37 cellular contexts compared by ENCODE assay signal in genomic region chr19:40677156-40677555, GRCh38.
"Had no signal": no experiment of that assay in that cellular context is flagged by ENCODE, and none has a peak within 500 bp of the region (broad histone marks: within the 10 kb centered on the region; RNA-seq: fewer than 3 reads in every experiment).

No MANE protein-coding gene starts in this region.

- H3K27me3 Mint-ChIP-seq: activated B cell treated with CpG ODN at 0.5 μM for 24 hours; activated CD4-positive, alpha-beta memory T cell treated with anti-CD3 and anti-CD28 coated beads for 36 hours; activated CD4-positive, alpha-beta T cell treated with anti-CD3 and anti-CD28 coated beads, Interleukin-2, amount 10 ng/mL, durations not matched to agents 24 days and 14 days; activated CD8-positive, alpha-beta T cell treated with anti-CD3 and anti-CD28 coated beads for 36 hours; activated naive CD8-positive, alpha-beta T cell treated with anti-CD3 and anti-CD28 coated beads for 36 hours; activated T-helper 17 cell treated with anti-CD3 and anti-CD28 coated beads, Interleukin-2, amount 50 U/mL, for 72 hours had no signal

- H3K27ac Mint-ChIP-seq: activated B cell treated with CpG ODN at 0.5 μM for 24 hours; activated CD4-positive, alpha-beta memory T cell treated with anti-CD3 and anti-CD28 coated beads for 36 hours; activated CD4-positive, alpha-beta T cell treated with anti-CD3 and anti-CD28 coated beads, Interleukin-2, amount 10 ng/mL, durations not matched to agents 24 days and 14 days; activated CD8-positive, alpha-beta T cell treated with anti-CD3 and anti-CD28 coated beads for 36 hours; activated naive CD4-positive, alpha-beta T cell treated with anti-CD3 and anti-CD28 coated beads for 36 hours; activated naive CD8-positive, alpha-beta T cell treated with anti-CD3 and anti-CD28 coated beads for 36 hours; activated T-cell treated with anti-CD3 and anti-CD28 coated beads, Interleukin-2, amount 50 U/mL, for 72 hours; activated T-helper 1 cell treated with anti-CD3 and anti-CD28 coated beads, Interleukin-12 subunit alpha, Interleukin-12 subunit beta, Interleukin-2, Interleukin-4 antibody, amounts not matched to agents 30 ng/mL and 10 ng/mL and 1 ng/mL, durations not matched to agents 14 hours and 24 hours and 36 hours; activated T-helper 17 cell treated with anti-CD3 and anti-CD28 coated beads, Interleukin-2, amount 50 U/mL, for 72 hours; T-helper 1 cell treated with Interleukin-12 subunit alpha and Interleukin-12 subunit beta and Interleukin-4 antibody, amounts not matched to agents 30 μg/mL and 1 μg/mL, for 36 hours; T-helper 2 cell treated with Interferon-gamma antibody and Interleukin-4, amounts not matched to agents 5 μg/mL and 100 μg/mL, for 36 hours had no signal

- H3K27ac ChIP-seq: adrenal gland, body of pancreas, brain microvascular endothelial cell, breast epithelium, VCaP had no signal

- H3K9me3 Mint-ChIP-seq: activated B cell treated with CpG ODN at 0.5 μM for 24 hours; activated CD4-positive, alpha-beta memory T cell treated with anti-CD3 and anti-CD28 coated beads for 36 hours; activated CD4-positive, alpha-beta T cell treated with anti-CD3 and anti-CD28 coated beads, Interleukin-2, amount 10 ng/mL, durations not matched to agents 24 days and 14 days; activated CD8-positive, alpha-beta T cell treated with anti-CD3 and anti-CD28 coated beads for 36 hours; activated naive CD4-positive, alpha-beta T cell treated with anti-CD3 and anti-CD28 coated beads for 36 hours; activated naive CD4-positive, alpha-beta T cell treated with anti-CD3 and anti-CD28 coated beads, Interleukin-2, amount 50 U/mL, for 72 hours; activated naive CD8-positive, alpha-beta T cell treated with anti-CD3 and anti-CD28 coated beads for 36 hours; activated T-cell treated with anti-CD3 and anti-CD28 coated beads, Interleukin-2, amount 50 U/mL, for 4 hours; activated T-cell treated with anti-CD3 and anti-CD28 coated beads, Interleukin-2, amount 50 U/mL, for 72 hours; activated T-helper 1 cell treated with anti-CD3 and anti-CD28 coated beads, Interleukin-12 subunit alpha, Interleukin-12 subunit beta, Interleukin-2, Interleukin-4 antibody, amounts not matched to agents 30 ng/mL and 10 ng/mL and 1 ng/mL, durations not matched to agents 14 hours and 24 hours and 36 hours; activated T-helper 17 cell treated with anti-CD3 and anti-CD28 coated beads, Interleukin-2, amount 50 U/mL, for 72 hours; T-helper 1 cell treated with Interleukin-12 subunit alpha and Interleukin-12 subunit beta and Interleukin-4 antibody, amounts not matched to agents 30 μg/mL and 1 μg/mL, for 36 hours; T-helper 2 cell treated with Interferon-gamma antibody and Interleukin-4, amounts not matched to agents 5 μg/mL and 100 μg/mL, for 36 hours had no signal

- H3K4me1 ChIP-seq: adrenal gland, body of pancreas, breast epithelium had no signal

- DNase-seq: activated B cell treated with CpG ODN at 0.5 μM for 24 hours; activated CD4-positive, alpha-beta memory T cell treated with anti-CD3 and anti-CD28 coated beads for 36 hours; activated CD4-positive, alpha-beta T cell treated with anti-CD3 and anti-CD28 coated beads for 4 hours; activated CD4-positive, alpha-beta T cell treated with anti-CD3 and anti-CD28 coated beads, Interleukin-2, amount 10 ng/mL, durations not matched to agents 24 days and 14 days; activated CD4-positive, alpha-beta T cell treated with anti-CD3 and anti-CD28 coated beads, Interleukin-2, amount 50 U/mL, for 1 hour; activated CD4-positive, alpha-beta T cell treated with anti-CD3 and anti-CD28 coated beads, Interleukin-2, amount 50 U/mL, for 4 hours; activated CD4-positive, CD25-positive, alpha-beta regulatory T cell treated with anti-CD3 and anti-CD28 coated beads, Interleukin-2, amount 50 U/mL, for 72 hours; activated CD8-positive, alpha-beta memory T cell treated with anti-CD3 and anti-CD28 coated beads, Interleukin-2, amount 50 U/mL, for 4 hours; activated CD8-positive, alpha-beta T cell treated with anti-CD3 and anti-CD28 coated beads for 36 hours; activated effector memory CD4-positive, alpha-beta T cell treated with anti-CD3 and anti-CD28 coated beads, Interleukin-2, amount 50 U/mL, for 16 hours; activated gamma-delta T cell treated with Interleukin-2 at 50 U/mL for 16 hours; activated naive CD4-positive, alpha-beta T cell; activated naive CD4-positive, alpha-beta T cell treated with anti-CD3 and anti-CD28 coated beads for 36 hours; activated naive CD4-positive, alpha-beta T cell treated with anti-CD3 and anti-CD28 coated beads, Interleukin-2, amount 50 U/mL, for 16 hours; activated naive CD8-positive, alpha-beta T cell treated with anti-CD3 and anti-CD28 coated beads for 36 hours; activated T-cell treated with anti-CD3 and anti-CD28 coated beads for 4 hours; activated T-cell treated with anti-CD3 and anti-CD28 coated beads, Interleukin-2, amount 50 U/mL, for 1 hour; activated T-cell treated with anti-CD3 and anti-CD28 coated beads, Interleukin-2, amount 50 U/mL, for 4 hours; activated T-cell treated with anti-CD3 and anti-CD28 coated beads, Interleukin-2, amount 50 U/mL, for 72 hours; adrenal gland; amniotic stem cell; aorta; body of pancreas; brain microvascular endothelial cell; SW 1271; T-helper 1 cell; T-helper 2 cell; T-helper 9 cell had no signal

- H3K4me3 ChIP-seq: adrenal gland, body of pancreas, breast epithelium had no signal

- H3K4me1 Mint-ChIP-seq: activated B cell treated with CpG ODN at 0.5 μM for 24 hours; activated CD4-positive, alpha-beta T cell treated with anti-CD3 and anti-CD28 coated beads, Interleukin-2, amount 10 ng/mL, durations not matched to agents 24 days and 14 days; activated naive CD8-positive, alpha-beta T cell treated with anti-CD3 and anti-CD28 coated beads for 36 hours; activated T-helper 17 cell treated with anti-CD3 and anti-CD28 coated beads, Interleukin-2, amount 50 U/mL, for 72 hours had no signal

- FAIRE-seq: astrocyte, TTC549 had no signal

- H3K27me3 ChIP-seq: adrenal gland, body of pancreas, brain microvascular endothelial cell, breast epithelium had no signal

- H3K4me3 Mint-ChIP-seq: activated B cell treated with CpG ODN at 0.5 μM for 24 hours; activated CD4-positive, alpha-beta memory T cell treated with anti-CD3 and anti-CD28 coated beads for 36 hours; activated CD4-positive, alpha-beta T cell treated with anti-CD3 and anti-CD28 coated beads, Interleukin-2, amount 10 ng/mL, durations not matched to agents 24 days and 14 days; activated CD8-positive, alpha-beta T cell treated with anti-CD3 and anti-CD28 coated beads for 36 hours; activated naive CD4-positive, alpha-beta T cell treated with anti-CD3 and anti-CD28 coated beads for 36 hours; activated naive CD8-positive, alpha-beta T cell treated with anti-CD3 and anti-CD28 coated beads for 36 hours; activated T-cell treated with anti-CD3 and anti-CD28 coated beads, Interleukin-2, amount 50 U/mL, for 4 hours; activated T-cell treated with anti-CD3 and anti-CD28 coated beads, Interleukin-2, amount 50 U/mL, for 72 hours; activated T-helper 1 cell treated with anti-CD3 and anti-CD28 coated beads, Interleukin-12 subunit alpha, Interleukin-12 subunit beta, Interleukin-2, Interleukin-4 antibody, amounts not matched to agents 30 ng/mL and 10 ng/mL and 1 ng/mL, durations not matched to agents 14 hours and 24 hours and 36 hours; activated T-helper 17 cell treated with anti-CD3 and anti-CD28 coated beads, Interleukin-2, amount 50 U/mL, for 72 hours; T-helper 1 cell treated with Interleukin-12 subunit alpha and Interleukin-12 subunit beta and Interleukin-4 antibody, amounts not matched to agents 30 μg/mL and 1 μg/mL, for 36 hours; T-helper 2 cell treated with Interferon-gamma antibody and Interleukin-4, amounts not matched to agents 5 μg/mL and 100 μg/mL, for 36 hours had no signal

- H3K9me3 ChIP-seq: adrenal gland, body of pancreas, breast epithelium had no signal
